Comparison of ENCODE assay signal across 19 cellular contexts in the genomic region with DNA sequence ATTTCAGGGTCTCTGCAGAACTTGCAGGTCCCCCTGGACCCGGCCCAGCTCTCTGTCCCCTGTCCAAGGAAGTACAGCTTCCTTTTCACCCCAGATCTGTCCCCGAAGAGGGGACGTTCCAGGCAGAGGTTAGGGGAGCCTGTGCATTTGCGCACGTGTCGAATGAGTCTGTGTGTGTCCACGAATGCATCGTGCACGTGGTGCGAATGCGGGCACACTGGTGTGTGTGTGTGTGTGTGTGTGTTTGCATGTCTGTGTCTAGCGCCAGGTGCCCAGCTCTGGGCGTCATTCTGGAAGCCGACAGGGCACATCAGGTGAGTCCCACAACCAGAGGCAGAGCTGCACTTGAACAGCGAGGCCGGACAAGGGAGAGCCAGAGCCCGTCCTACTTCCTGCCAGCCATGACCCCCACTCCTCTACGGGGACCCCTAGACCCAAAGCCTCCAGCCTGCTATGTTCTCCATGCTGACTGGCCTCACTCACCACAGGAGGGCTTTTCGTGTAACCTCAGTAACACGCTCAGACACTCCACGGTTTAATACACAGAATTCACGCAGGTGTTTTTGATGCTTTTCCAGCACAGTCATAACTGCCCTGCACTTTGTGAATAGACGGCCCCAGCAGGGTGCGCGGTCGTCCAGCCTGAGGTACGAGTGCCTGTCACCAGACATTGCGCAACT. TPM values are rescaled to one million over a fixed set of nuclear protein-coding genes. Genes with fewer than 3 reads are reported as not detected.
DNase-seq lines count a peak whose midpoint lies in the region; ATAC-seq and TF ChIP-seq lines count a peak whose summit lies in the region.
"Had no signal": no experiment of that assay in that cellular context is flagged by ENCODE, and none has a peak within 500 bp of the region (broad histone marks: within the 10 kb centered on the region; RNA-seq: fewer than 3 reads in every experiment).

No MANE protein-coding gene starts in this region.

- TF ChIP-seq CTCF in GM10266 (IDR thresholded peaks at IDR 0.05; ENCODE audit: control insufficient read depth, insufficient read depth, low read depth, missing control alignments) = no peak
- TF ChIP-seq CTCF in OCI-LY3 (IDR thresholded peaks at IDR 0.05; ENCODE audit: low read depth, low read length) = peak; percentile 38
- no peak for TF ChIP-seq CTCF in tibial nerve (IDR thresholded peaks at IDR 0.05)

- DNase-seq in 8988T (peak; percentile 10), GM10266 (ENCODE audit: extremely low spot score) (peak; percentile 29), left lobe of liver (ENCODE audit: low spot score) (no peak), hepatic stellate cell (ENCODE audit: low spot score) (no peak), tibial nerve (ENCODE audit: low spot score in 2 of 2) (no peak)
- DNase-seq: Caco-2; CD4-positive, alpha-beta memory T cell; DMS79 treated with DMSO at 0.1 percent for 48 hours; KG1; NCI-H1092; NCI-H187 treated with DMSO at 0.1 percent for 48 hours; NCI-H446; NCI-H526; Right ventricle myocardium superior had no signal

- ATAC-seq in left lobe of liver (peak; percentile 37), HG02938 (IDR thresholded peaks at IDR 0.05; ENCODE audit: unreplicated experiment) (no peak)

- H3K9me3 ChIP-seq in OCI-LY3 (ENCODE audit: insufficient read depth, low read length) (peaks cover 3% of the 10 kb centered on the region; the same call in 1 of the 2 replicates), tibial nerve (peaks cover 0 to 13% (median 0%) of the 10 kb centered on the region in 4 donors)
- H3K9me3 ChIP-seq: Caco-2 had no signal

- H3K4me3 ChIP-seq in OCI-LY3 (ENCODE audit: low read length) (0 out of 2 replicates have a peak overlapping the region, but pooled peaks have one; percentile 53), tibial nerve (no peak overlapping the region)
- H3K4me3 ChIP-seq: BLaER1 treated with 17β-estradiol and CSF1 and Interleukin-3, amounts not matched to agents 10 nM and 100 nM; GM12878; GM23338 had no signal

- H3K9ac ChIP-seq in OCI-LY3 (ENCODE audit: low read length) = peak overlapping the region; percentile 92
- H3K9ac ChIP-seq: BLaER1 treated with 17β-estradiol and CSF1 and Interleukin-3, amounts not matched to agents 10 nM and 100 nM had no signal

- H3K4me2 ChIP-seq in OCI-LY3 (ENCODE audit: low read length) = peak overlapping the region; percentile 78
- H3K4me2 ChIP-seq: BLaER1 treated with 17β-estradiol and CSF1 and Interleukin-3, amounts not matched to agents 10 nM and 100 nM; GM23338 had no signal

- H3K27ac ChIP-seq in OCI-LY3 (ENCODE audit: low read length) (peak overlapping the region; percentile 98), tibial nerve (no peak overlapping the region)
- H3K27ac ChIP-seq: BLaER1 treated with 17β-estradiol and CSF1 and Interleukin-3, amounts not matched to agents 10 nM and 100 nM had no signal

- H3K4me1 ChIP-seq in OCI-LY3 (ENCODE audit: low read length) = peaks cover 50% of the 10 kb centered on the region
- no peaks in the 10 kb centered on the region for H3K4me1 ChIP-seq in tibial nerve
- H3K4me1 ChIP-seq: Caco-2 had no signal

- H2AFZ ChIP-seq in OCI-LY3 (ENCODE audit: low read depth, low read length) = no peak overlapping the region
- H2AFZ ChIP-seq: GM23338 had no signal

- H3K27me3 ChIP-seq in OCI-LY3 (ENCODE audit: low read depth, low read length) (no peaks in the 10 kb centered on the region), tibial nerve (no peaks in the 10 kb centered on the region)
- H3K27me3 ChIP-seq: BLaER1 treated with 17β-estradiol and CSF1 and Interleukin-3, amounts not matched to agents 10 nM and 100 nM had no signal

- TF ChIP-seq EP300 in tibial nerve (IDR thresholded peaks at IDR 0.05) = no peak

- H3K36me3 ChIP-seq in OCI-LY3 (replicated peaks; ENCODE audit: low read depth, low read length) (peaks cover 68% of the 10 kb centered on the region), tibial nerve (peaks cover 5 to 75% (median 28%) of the 10 kb centered on the region in 3 donors)

- peaks cover 2% of the 10 kb centered on the region; the same call in 1 of the 2 replicates for H3K79me2 ChIP-seq in OCI-LY3 (ENCODE audit: low read length)

- H4K20me1 ChIP-seq in OCI-LY3 (ENCODE audit: insufficient read depth, low read length) = no peaks in the 10 kb centered on the region

- no peak for TF ChIP-seq POLR2A in tibial nerve (IDR thresholded peaks at IDR 0.05)

- WGBS in tibial nerve, 2 donors = 88 to 93% methylated on average over 26 to 28 of the region's 28 CpGs

RNA-seq across cellular contexts. Expression of a gene that starts 41.3 kb away (rescaled TPM):
- total RNA-seq in left lobe of liver = not detected
- total RNA-seq in tibial nerve = under 1 TPM in 2 of 4 donors, not detected in 2; under 0.01 TPM
- total RNA-seq: CD4-positive, alpha-beta memory T cell had no signal

Comparison
In these comparisons a context has a peak if more than half of its experiments do, and no peak if none do; other contexts are left out.
1. DNase-seq: peak in 8988T (single experiment) and GM10266 (single experiment); none in left lobe of liver (single experiment), hepatic stellate cell (single experiment) and tibial nerve (0 of 2).